ENCODE assay signal across 1 cellular context in the genomic region with DNA sequence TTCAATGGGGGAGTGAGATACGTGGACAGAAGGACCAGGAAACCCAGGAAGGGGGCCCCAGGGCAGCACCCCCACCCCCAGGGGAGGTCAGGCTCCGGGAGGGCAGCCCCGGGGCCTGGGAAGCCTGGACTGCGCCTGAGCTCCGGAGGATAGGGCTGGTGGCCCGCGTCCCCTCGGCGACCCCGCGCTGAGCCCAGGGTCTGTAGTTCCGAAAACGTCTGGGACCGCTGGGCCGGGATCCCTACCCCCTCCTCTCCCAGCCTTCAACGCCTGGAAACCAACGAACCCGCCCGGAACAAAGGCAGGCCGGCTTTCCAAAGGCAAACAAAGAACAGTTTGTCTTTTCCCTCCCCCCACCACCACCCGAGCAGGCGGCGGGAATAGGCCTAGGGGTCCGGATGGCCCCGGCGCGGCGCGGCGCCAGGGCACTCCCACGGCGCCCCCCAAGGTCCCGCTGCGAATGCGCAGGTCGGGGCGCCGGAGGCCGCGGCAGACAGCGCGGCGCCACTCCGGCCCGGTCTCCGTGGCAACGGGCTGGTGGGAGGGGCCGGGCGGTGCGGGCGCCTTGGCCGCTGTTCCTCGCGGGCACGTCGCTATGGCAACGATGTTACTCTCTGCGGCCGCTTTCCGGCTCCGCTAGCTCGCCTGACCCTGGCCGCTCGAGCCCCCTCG.
TF ChIP-seq lines count a peak whose summit lies in the region.

No MANE protein-coding gene starts in this region.

TF ChIP-seq in HepG2, 621 proteins besides CTCF, POLR2A, EP300 and RAD21 (continued from another document):
- TF ChIP-seq, protein P1, sequence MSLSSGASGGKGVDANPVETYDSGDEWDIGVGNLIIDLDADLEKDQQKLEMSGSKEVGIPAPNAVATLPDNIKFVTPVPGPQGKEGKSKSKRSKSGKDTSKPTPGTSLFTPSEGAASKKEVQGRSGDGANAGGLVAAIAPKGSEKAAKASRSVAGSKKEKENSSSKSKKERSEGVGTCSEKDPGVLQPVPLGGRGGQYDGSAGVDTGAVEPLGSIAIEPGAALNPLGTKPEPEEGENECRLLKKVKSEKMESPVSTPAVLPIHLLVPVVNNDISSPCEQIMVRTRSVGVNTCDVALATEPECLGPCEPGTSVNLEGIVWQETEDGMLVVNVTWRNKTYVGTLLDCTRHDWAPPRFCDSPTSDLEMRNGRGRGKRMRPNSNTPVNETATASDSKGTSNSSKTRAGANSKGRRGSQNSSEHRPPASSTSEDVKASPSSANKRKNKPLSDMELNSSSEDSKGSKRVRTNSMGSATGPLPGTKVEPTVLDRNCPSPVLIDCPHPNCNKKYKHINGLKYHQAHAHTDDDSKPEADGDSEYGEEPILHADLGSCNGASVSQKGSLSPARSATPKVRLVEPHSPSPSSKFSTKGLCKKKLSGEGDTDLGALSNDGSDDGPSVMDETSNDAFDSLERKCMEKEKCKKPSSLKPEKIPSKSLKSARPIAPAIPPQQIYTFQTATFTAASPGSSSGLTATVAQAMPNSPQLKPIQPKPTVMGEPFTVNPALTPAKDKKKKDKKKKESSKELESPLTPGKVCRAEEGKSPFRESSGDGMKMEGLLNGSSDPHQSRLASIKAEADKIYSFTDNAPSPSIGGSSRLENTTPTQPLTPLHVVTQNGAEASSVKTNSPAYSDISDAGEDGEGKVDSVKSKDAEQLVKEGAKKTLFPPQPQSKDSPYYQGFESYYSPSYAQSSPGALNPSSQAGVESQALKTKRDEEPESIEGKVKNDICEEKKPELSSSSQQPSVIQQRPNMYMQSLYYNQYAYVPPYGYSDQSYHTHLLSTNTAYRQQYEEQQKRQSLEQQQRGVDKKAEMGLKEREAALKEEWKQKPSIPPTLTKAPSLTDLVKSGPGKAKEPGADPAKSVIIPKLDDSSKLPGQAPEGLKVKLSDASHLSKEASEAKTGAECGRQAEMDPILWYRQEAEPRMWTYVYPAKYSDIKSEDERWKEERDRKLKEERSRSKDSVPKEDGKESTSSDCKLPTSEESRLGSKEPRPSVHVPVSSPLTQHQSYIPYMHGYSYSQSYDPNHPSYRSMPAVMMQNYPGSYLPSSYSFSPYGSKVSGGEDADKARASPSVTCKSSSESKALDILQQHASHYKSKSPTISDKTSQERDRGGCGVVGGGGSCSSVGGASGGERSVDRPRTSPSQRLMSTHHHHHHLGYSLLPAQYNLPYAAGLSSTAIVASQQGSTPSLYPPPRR (CRISPR knock-in tag; IDR thresholded peaks at IDR 0.05; ENCODE audit: borderline replicate concordance) = peak; percentile 87; the same call in 1 of the 2 replicates
- TF ChIP-seq RORA (CRISPR knock-in tag; IDR thresholded peaks at IDR 0.05) (no peak), SSRP1 (CRISPR knock-in tag; IDR thresholded peaks at IDR 0.05) (no peak), NR2C2 (CRISPR knock-in tag; IDR thresholded peaks at IDR 0.05; ENCODE audit: borderline replicate concordance) (peak; percentile 53; the same call in 1 of the 2 replicates), YEATS2 (CRISPR knock-in tag; IDR thresholded peaks at IDR 0.05; ENCODE audit: borderline replicate concordance) (peak; percentile 55; the same call in 1 of the 2 replicates), IKZF1 (IDR thresholded peaks at IDR 0.05) (no peak), POLR2G (IDR thresholded peaks at IDR 0.05; ENCODE audit: low read depth, low read length) (peak; percentile 82), ZNF468 (CRISPR knock-in tag; IDR thresholded peaks at IDR 0.05) (no peak), SOX5 (CRISPR knock-in tag; IDR thresholded peaks at IDR 0.05; ENCODE audit: borderline replicate concordance) (peak; percentile 89), CBX1 (IDR thresholded peaks at IDR 0.05; ENCODE audit: low read depth) (peak; percentile 55), TCF7 (IDR thresholded peaks at IDR 0.05; ENCODE audit: low read depth) (peak; percentile 91)
- TF ChIP-seq, protein P2, sequence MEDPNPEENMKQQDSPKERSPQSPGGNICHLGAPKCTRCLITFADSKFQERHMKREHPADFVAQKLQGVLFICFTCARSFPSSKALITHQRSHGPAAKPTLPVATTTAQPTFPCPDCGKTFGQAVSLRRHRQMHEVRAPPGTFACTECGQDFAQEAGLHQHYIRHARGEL (CRISPR knock-in tag; IDR thresholded peaks at IDR 0.05) = no peak
- TF ChIP-seq, protein P3, sequence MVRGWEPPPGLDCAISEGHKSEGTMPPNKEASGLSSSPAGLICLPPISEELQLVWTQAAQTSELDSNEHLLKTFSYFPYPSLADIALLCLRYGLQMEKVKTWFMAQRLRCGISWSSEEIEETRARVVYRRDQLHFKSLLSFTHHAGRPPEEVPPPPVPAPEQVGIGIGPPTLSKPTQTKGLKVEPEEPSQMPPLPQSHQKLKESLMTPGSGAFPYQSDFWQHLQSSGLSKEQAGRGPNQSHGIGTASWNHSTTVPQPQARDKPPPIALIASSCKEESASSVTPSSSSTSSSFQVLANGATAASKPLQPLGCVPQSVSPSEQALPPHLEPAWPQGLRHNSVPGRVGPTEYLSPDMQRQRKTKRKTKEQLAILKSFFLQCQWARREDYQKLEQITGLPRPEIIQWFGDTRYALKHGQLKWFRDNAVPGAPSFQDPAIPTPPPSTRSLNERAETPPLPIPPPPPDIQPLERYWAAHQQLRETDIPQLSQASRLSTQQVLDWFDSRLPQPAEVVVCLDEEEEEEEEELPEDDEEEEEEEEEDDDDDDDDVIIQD (CRISPR knock-in tag; IDR thresholded peaks at IDR 0.05; ENCODE audit: low read depth) = peak; percentile 28; the same call in 1 of the 2 replicates
- TF ChIP-seq, protein P4, sequence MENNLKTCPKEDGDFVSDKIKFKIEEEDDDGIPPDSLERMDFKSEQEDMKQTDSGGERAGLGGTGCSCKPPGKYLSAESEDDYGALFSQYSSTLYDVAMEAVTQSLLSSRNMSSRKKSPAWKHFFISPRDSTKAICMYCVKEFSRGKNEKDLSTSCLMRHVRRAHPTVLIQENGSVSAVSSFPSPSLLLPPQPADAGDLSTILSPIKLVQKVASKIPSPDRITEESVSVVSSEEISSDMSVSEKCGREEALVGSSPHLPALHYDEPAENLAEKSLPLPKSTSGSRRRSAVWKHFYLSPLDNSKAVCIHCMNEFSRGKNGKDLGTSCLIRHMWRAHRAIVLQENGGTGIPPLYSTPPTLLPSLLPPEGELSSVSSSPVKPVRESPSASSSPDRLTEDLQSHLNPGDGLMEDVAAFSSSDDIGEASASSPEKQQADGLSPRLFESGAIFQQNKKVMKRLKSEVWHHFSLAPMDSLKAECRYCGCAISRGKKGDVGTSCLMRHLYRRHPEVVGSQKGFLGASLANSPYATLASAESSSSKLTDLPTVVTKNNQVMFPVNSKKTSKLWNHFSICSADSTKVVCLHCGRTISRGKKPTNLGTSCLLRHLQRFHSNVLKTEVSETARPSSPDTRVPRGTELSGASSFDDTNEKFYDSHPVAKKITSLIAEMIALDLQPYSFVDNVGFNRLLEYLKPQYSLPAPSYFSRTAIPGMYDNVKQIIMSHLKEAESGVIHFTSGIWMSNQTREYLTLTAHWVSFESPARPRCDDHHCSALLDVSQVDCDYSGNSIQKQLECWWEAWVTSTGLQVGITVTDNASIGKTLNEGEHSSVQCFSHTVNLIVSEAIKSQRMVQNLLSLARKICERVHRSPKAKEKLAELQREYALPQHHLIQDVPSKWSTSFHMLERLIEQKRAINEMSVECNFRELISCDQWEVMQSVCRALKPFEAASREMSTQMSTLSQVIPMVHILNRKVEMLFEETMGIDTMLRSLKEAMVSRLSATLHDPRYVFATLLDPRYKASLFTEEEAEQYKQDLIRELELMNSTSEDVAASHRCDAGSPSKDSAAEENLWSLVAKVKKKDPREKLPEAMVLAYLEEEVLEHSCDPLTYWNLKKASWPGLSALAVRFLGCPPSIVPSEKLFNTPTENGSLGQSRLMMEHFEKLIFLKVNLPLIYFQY (CRISPR knock-in tag; IDR thresholded peaks at IDR 0.05; ENCODE audit: borderline replicate concordance) = peak; percentile 94
- TF ChIP-seq, protein P5, sequence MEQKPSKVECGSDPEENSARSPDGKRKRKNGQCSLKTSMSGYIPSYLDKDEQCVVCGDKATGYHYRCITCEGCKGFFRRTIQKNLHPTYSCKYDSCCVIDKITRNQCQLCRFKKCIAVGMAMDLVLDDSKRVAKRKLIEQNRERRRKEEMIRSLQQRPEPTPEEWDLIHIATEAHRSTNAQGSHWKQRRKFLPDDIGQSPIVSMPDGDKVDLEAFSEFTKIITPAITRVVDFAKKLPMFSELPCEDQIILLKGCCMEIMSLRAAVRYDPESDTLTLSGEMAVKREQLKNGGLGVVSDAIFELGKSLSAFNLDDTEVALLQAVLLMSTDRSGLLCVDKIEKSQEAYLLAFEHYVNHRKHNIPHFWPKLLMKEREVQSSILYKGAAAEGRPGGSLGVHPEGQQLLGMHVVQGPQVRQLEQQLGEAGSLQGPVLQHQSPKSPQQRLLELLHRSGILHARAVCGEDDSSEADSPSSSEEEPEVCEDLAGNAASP (CRISPR knock-in tag; IDR thresholded peaks at IDR 0.05; ENCODE audit: borderline replicate concordance) = peak; percentile 88
